Comparison of ENCODE assay signal across 1 cellular context in the genomic region with DNA sequence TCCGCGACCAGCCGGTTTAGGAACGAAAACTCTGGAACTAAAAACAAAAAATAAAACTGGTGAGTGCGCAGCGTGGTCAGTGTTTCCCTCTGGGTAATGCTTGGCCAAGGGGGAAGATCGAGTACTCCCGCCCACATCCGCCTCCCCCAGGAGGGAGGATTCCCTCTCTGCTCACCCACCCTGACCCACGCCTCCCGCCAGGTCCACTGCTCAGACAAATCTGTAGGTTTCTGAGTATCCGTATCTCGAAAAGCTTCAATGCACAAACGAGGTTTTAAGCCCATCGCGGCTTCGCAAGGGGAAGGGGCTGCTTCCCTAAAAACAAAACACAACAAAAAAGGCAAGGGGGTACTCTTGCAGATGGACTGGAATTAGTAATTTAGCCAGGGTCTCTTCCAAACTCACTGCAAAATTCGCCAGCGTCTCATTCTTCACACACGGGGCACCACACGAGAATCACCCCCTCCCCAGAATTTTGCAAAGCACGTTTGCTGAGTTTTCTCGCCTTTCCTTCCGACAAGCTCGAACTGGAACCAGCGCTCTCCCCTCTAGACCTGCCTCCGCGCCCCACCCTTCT.
TF ChIP-seq lines count a peak whose summit lies in the region.

No MANE protein-coding gene starts in this region.

TF ChIP-seq in H1, 55 proteins besides CTCF, POLR2A, EP300 and RAD21 (continued from another document):
- no peak for TF ChIP-seq CHD7 (IDR thresholded peaks at IDR 0.05; ENCODE audit: insufficient replicate concordance, low read length)
